ENCODE assay signal across 8 cellular contexts in the genomic region with DNA sequence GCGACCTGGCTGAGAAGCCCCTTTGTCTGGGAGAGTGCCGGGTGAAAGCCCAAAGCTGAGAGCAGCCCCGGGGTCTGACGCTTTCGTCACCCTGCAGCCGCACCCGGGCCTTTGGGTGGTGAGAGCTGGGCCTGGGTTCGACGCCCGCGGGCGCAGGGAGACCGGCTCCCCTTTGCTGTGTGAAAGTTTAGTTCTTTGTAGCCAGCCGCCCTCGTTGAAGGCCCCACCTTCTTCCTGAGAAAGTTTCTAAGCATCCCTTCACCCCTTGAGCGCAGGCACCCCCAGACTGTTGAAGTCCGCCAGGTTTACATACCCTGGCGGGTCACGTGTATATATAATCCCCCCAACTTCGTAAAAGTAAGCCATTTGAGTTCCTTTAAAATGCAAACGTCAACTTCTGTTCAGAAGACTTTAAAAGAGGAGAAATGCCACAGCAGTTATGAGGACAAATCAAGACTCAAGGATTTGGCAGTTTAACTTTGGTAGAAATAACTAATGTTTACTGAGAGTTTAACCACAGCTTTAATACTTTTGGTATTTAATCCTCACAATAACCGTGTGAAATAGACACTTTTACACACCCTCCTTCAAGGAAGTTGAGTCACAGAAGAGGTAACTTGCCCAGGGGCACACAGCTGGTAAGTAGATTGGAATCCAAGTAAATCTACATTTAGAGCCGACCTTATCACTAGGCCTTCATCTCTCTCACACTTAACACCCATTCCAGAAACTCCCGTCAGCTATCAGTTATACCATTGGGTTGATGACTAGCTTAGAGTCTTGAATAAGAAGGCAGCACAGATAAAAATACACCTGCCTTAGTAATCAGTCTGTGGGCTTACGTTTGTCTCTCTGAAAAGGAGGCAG. TPM values are rescaled to one million over a fixed set of nuclear protein-coding genes. Genes with fewer than 3 reads are reported as not detected.
DNase-seq lines count a peak whose midpoint lies in the region; ATAC-seq and TF ChIP-seq lines count a peak whose summit lies in the region.

No MANE protein-coding gene starts in this region.

- peak overlapping the region; percentile 84 for H3K4me2 ChIP-seq in neuronal stem cell (ENCODE audit: insufficient read depth, low read length, poor library complexity, severe bottlenecking)

- H2BK5ac ChIP-seq in neuronal stem cell (ENCODE audit: low read length): peak overlapping the region; percentile 97

- H3K18ac ChIP-seq in neuronal stem cell (ENCODE audit: low read length): peak overlapping the region; percentile 97

- peaks cover 5% of the 10 kb centered on the region for H3K79me1 ChIP-seq in neuronal stem cell (ENCODE audit: low read depth, low read length)

- DNase-seq in RPMI7951 (ENCODE audit: low read depth): peak; percentile 90
- DNase-seq in epithelial cell of esophagus (ENCODE audit: low read depth): peak; percentile 97
- DNase-seq in neuronal stem cell (ENCODE audit: low spot score): no peak
- DNase-seq in GM10266 (ENCODE audit: extremely low spot score): no peak
- DNase-seq in stimulated activated naive CD4-positive, alpha-beta T cell treated with Interleukin-2 at 50 U/mL for 16 hours (lab: John Stamatoyannopoulos, UW): no peak
- no peak for DNase-seq in NCI-H1105 treated with DMSO at 0.1 percent for 48 hours (lab: John Stamatoyannopoulos, UW)

- H2BK15ac ChIP-seq in neuronal stem cell (ENCODE audit: low read length): peak overlapping the region; percentile 53

- peak overlapping the region; percentile 87 for H3K9ac ChIP-seq in neuronal stem cell (ENCODE audit: low read depth, low read length, poor library complexity)

- H2BK12ac ChIP-seq in neuronal stem cell (ENCODE audit: low read length): no peak overlapping the region

- H3K27ac ChIP-seq in neuronal stem cell (replicated peaks; ENCODE audit: low read length): peak overlapping the region; percentile 93

- H2AK5ac ChIP-seq in neuronal stem cell (ENCODE audit: low read depth, low read length): peak overlapping the region; percentile 88

- H3K14ac ChIP-seq in neuronal stem cell (ENCODE audit: low read length): peak overlapping the region; percentile 97

- H3K4me3 ChIP-seq in epithelial cell of esophagus (ENCODE audit: low read length): peak overlapping the region; percentile 73
- peak overlapping the region; percentile 83 to 86 for H3K4me3 ChIP-seq in neuronal stem cell (ENCODE audit: low read length in 2 of 2)

- peak overlapping the region; percentile 73 for H4K8ac ChIP-seq in neuronal stem cell (ENCODE audit: low read depth, low read length)

- peaks cover 0 to 7% of the 10 kb centered on the region in 2 donors for H3K36me3 ChIP-seq in neuronal stem cell (replicated peaks in 1 of 2; ENCODE audit: control insufficient read depth in 2 of 2, insufficient read depth in 2 of 2, low read length in 2 of 2)

- peak overlapping the region; percentile 98 for H3K23ac ChIP-seq in neuronal stem cell (ENCODE audit: low read depth, low read length, poor library complexity)

- peak overlapping the region; percentile 50 for H2BK120ac ChIP-seq in neuronal stem cell (ENCODE audit: low read depth, low read length)

- no peak overlapping the region for H3K4ac ChIP-seq in neuronal stem cell (ENCODE audit: low read length)

- TF ChIP-seq CTCF in epithelial cell of esophagus (IDR thresholded peaks at IDR 0.05; ENCODE audit: insufficient read depth, low read depth, low read length, missing control alignments): no peak
- TF ChIP-seq CTCF in GM10266 (IDR thresholded peaks at IDR 0.05; ENCODE audit: control insufficient read depth, insufficient read depth, low read depth, missing control alignments): no peak

- H3K9me3 ChIP-seq in neuronal stem cell (replicated peaks in 1 of 2; ENCODE audit: control insufficient read depth in 2 of 2, insufficient read depth in 1 of 2, low read depth in 1 of 2, low read length in 2 of 2): peaks cover 0 to 4% of the 10 kb centered on the region in 2 donors

- peak; percentile 12 for ATAC-seq in GM21723 (IDR thresholded peaks at IDR 0.05; ENCODE audit: unreplicated experiment)
- no peak for ATAC-seq in HG03354 (IDR thresholded peaks at IDR 0.05; ENCODE audit: poor library complexity, severe bottlenecking, unreplicated experiment)

- no peak overlapping the region for H4K91ac ChIP-seq in neuronal stem cell (ENCODE audit: low read depth, low read length, poor library complexity)

- WGBS in neuronal stem cell (ENCODE audit: extremely low coverage in 2 of 2, insufficient read length in 2 of 2, insufficient replicate concordance in 1 of 2), 2 donors: no CpG with 5 or more reads among the region's 25 CpGs

- peak overlapping the region; percentile 93 for H2AFZ ChIP-seq in neuronal stem cell (ENCODE audit: low read length)

- peaks cover 0 to 12% of the 10 kb centered on the region in 2 donors for H3K4me1 ChIP-seq in neuronal stem cell (ENCODE audit: control insufficient read depth in 2 of 2, insufficient read depth in 1 of 2, low read depth in 1 of 2, low read length in 2 of 2)

- no peaks in the 10 kb centered on the region for H3K27me3 ChIP-seq in neuronal stem cell (ENCODE audit: control insufficient read depth in 3 of 3, insufficient read depth in 3 of 3, low read depth in 1 of 3, low read length in 3 of 3)

RNA-seq across cellular contexts. Expression of gene MBOAT2, which starts 1.1 kb away (rescaled TPM):
- 33.9 and 41.1 TPM in 2 replicates for total RNA-seq in RPMI7951 (2014; rRNA removed; shearing (Covaris generic))
- 21.3 TPM for polyA plus RNA-seq in neuronal stem cell (2013, experiment 1 of 2)
- polyA plus RNA-seq in neuronal stem cell (2013, experiment 2 of 2): 22.7 TPM

Comparison
In these comparisons a context has a peak if more than half of its experiments do, and no peak if none do; other contexts are left out.
1. DNase-seq: peak in RPMI7951 (single experiment) and epithelial cell of esophagus (single experiment); none in neuronal stem cell (single experiment), GM10266 (single experiment), stimulated activated naive CD4-positive, alpha-beta T cell treated with Interleukin-2 at 50 U/mL for 16 hours (single experiment) and NCI-H1105 treated with DMSO at 0.1 percent for 48 hours (single experiment).